In genomic region chr3:96863129-96863740, GRCh38 we compare ENCODE assay signal across 8 cellular contexts. TPM values are rescaled to one million over a fixed set of nuclear protein-coding genes. Genes with fewer than 3 reads are reported as not detected.
DNase-seq lines count a peak whose midpoint lies in the region; ATAC-seq and TF ChIP-seq lines count a peak whose summit lies in the region.

No MANE protein-coding gene starts in this region.

- DNase-seq in DMS114 treated with DMSO at 0.1 percent for 48 hours (lab: John Stamatoyannopoulos, UW; ENCODE audit: unreplicated experiment) (peak; percentile 38), MV-4-11 (lab: John Stamatoyannopoulos, UW) (peak; percentile 0), SK-N-MC (ENCODE audit: low read depth, low spot score) (peak; percentile 28), foreskin fibroblast (peak in 1 of 2 donors; percentile 0), suprapubic skin (ENCODE audit: low spot score in 2 of 2) (no peak)
- no peak for DNase-seq in effector CD4-positive, alpha-beta T cell

- H3K4me1 ChIP-seq in suprapubic skin: no peaks in the 10 kb centered on the region

- WGBS in suprapubic skin: 7% methylated on average over 1 of the region's 1 CpG

- no peak overlapping the region for H3K4me3 ChIP-seq in SK-N-MC
- H3K4me3 ChIP-seq in foreskin fibroblast (ENCODE audit: low read depth in 1 of 2, low read length in 2 of 2): no peak overlapping the region
- H3K4me3 ChIP-seq in suprapubic skin: no peak overlapping the region

- peak; percentile 65 for TF ChIP-seq CTCF in foreskin fibroblast (IDR thresholded peaks at IDR 0.05; ENCODE audit: low read depth, low read length)
- TF ChIP-seq CTCF in suprapubic skin (IDR thresholded peaks at IDR 0.05): peak; percentile 21 to 53

- H3K36me3 ChIP-seq in SK-N-MC (ENCODE audit: insufficient read depth, low read length) (no peaks in the 10 kb centered on the region), suprapubic skin (no peaks in the 10 kb centered on the region)

- no peak overlapping the region for H3K9ac ChIP-seq in SK-N-MC (ENCODE audit: insufficient read length)

- TF ChIP-seq POLR2A in suprapubic skin (IDR thresholded peaks at IDR 0.05): no peak

- ATAC-seq in GM21515 (IDR thresholded peaks at IDR 0.05; ENCODE audit: unreplicated experiment): peak; percentile 59
- no peak for ATAC-seq in GM21529 (IDR thresholded peaks at IDR 0.05; ENCODE audit: unreplicated experiment)

- H3K27ac ChIP-seq in SK-N-MC (no peak overlapping the region), suprapubic skin (no peak overlapping the region)

- H3K27me3 ChIP-seq in suprapubic skin: no peaks in the 10 kb centered on the region

- TF ChIP-seq EP300 in suprapubic skin (IDR thresholded peaks at IDR 0.05): no peak

- H3K9me3 ChIP-seq in SK-N-MC (ENCODE audit: low read depth, low read length): no peaks in the 10 kb centered on the region
- no peaks in the 10 kb centered on the region for H3K9me3 ChIP-seq in suprapubic skin

RNA-seq across cellular contexts. Expression of gene EPHA6, which starts 48.8 kb away (rescaled TPM):
- not detected for total RNA-seq in suprapubic skin

Comparison
In these comparisons a context has a peak if more than half of its experiments do, and no peak if none do; other contexts are left out.
1. DNase-seq: peak in DMS114 treated with DMSO at 0.1 percent for 48 hours (single experiment), MV-4-11 (single experiment) and SK-N-MC (single experiment); none in suprapubic skin (0 of 2) and effector CD4-positive, alpha-beta T cell (single experiment).